Comparison of ENCODE assay signal across 8 cellular contexts in genomic region chr22:38707346-38707745, GRCh38. TPM values are rescaled to one million over a fixed set of nuclear protein-coding genes. Genes with fewer than 3 reads are reported as not detected.
DNase-seq lines count a peak whose midpoint lies in the region; TF ChIP-seq lines count a peak whose summit lies in the region.

No MANE protein-coding gene starts in this region.

- H3K4me3 ChIP-seq in iPS-18a (ENCODE audit: low read length) (peak overlapping the region; percentile 95), thyroid gland (replicated peaks in 1 of 3) (peak overlapping the region in 1 of 3 donors; percentile 96)

- H3K36me3 ChIP-seq in iPS-18a (ENCODE audit: control insufficient read depth, low read depth, low read length) (peaks cover 6% of the 10 kb centered on the region), thyroid gland (no peaks in the 10 kb centered on the region)

- no peaks in the 10 kb centered on the region for H3K9me3 Mint-ChIP-seq in activated T-cell treated with anti-CD3 and anti-CD28 coated beads, Interleukin-2, amount 50 U/mL, for 24 hours

- no peak overlapping the region for H3K9ac ChIP-seq in iPS-18a (ENCODE audit: low read length)

- TF ChIP-seq CTCF in VCaP (conservative IDR thresholded peaks at IDR 0.05) (no peak), thyroid gland (IDR thresholded peaks at IDR 0.05) (no peak)

- H3K9me3 ChIP-seq in iPS-18a (ENCODE audit: control insufficient read depth, low read depth, low read length) (no peaks in the 10 kb centered on the region), thyroid gland (no peaks in the 10 kb centered on the region)

- TF ChIP-seq POLR2A in thyroid gland (IDR thresholded peaks at IDR 0.05): no peak

- no peaks in the 10 kb centered on the region for H3K27me3 ChIP-seq in iPS-18a (ENCODE audit: control insufficient read depth, insufficient read depth, low read length)
- no peaks in the 10 kb centered on the region for H3K27me3 ChIP-seq in thyroid gland

- peaks cover 57% of the 10 kb centered on the region for H3K36me3 Mint-ChIP-seq in activated T-cell treated with anti-CD3 and anti-CD28 coated beads, Interleukin-2, amount 50 U/mL, for 24 hours (ENCODE audit: low read depth)

- H3K4me1 ChIP-seq in iPS-18a (ENCODE audit: control insufficient read depth, low read depth, low read length) (peaks cover 32% of the 10 kb centered on the region), thyroid gland (peaks cover 13 to 25% of the 10 kb centered on the region in 2 donors)

- H3K4me1 Mint-ChIP-seq in activated T-cell treated with anti-CD3 and anti-CD28 coated beads, Interleukin-2, amount 50 U/mL, for 24 hours (ENCODE audit: low read depth): peaks cover 60% of the 10 kb centered on the region

- no peaks in the 10 kb centered on the region for H3K27me3 Mint-ChIP-seq in activated T-cell treated with anti-CD3 and anti-CD28 coated beads, Interleukin-2, amount 50 U/mL, for 24 hours

- intact Hi-C loops in thyroid gland (cut with DNase I): loop anchor here (5.0 kb wide), 1 partner anchor 45 kb away; no protein-coding TSS in a partner anchor

- H3K27ac ChIP-seq in VCaP (peak overlapping the region; percentile 90), iPS-18a (ENCODE audit: low read length) (no peak overlapping the region), thyroid gland (peak overlapping the region in 2 of 3 donors; percentile 93 to 97)

- H3K27ac Mint-ChIP-seq in activated T-cell treated with anti-CD3 and anti-CD28 coated beads, Interleukin-2, amount 50 U/mL, for 24 hours: peak overlapping the region; percentile 92

- 48 to 57% methylated on average over 2 of the region's 2 CpGs for WGBS in thyroid gland, 2 donors

- peak overlapping the region; percentile 93 for H3K4me3 Mint-ChIP-seq in activated T-cell treated with anti-CD3 and anti-CD28 coated beads, Interleukin-2, amount 50 U/mL, for 24 hours

- no peak for DNase-seq in activated T-cell treated with anti-CD3 and anti-CD28 coated beads, Interleukin-2, amount 50 U/mL, for 24 hours
- DNase-seq in activated T-cell treated with anti-CD3 and anti-CD28 coated beads, Interleukin-2, amount 50 U/mL, for 1 hour: no peak
- DNase-seq in thyroid gland (no peak), islet precursor cell (no peak), NCI-H1694 treated with DMSO at 0.1 percent for 48 hours (lab: John Stamatoyannopoulos, UW) (no peak), retina (no peak)

RNA-seq across cellular contexts. Expression of gene GTPBP1, which starts 1.6 kb away (rescaled TPM):
- total RNA-seq in thyroid gland: 100 to 1,000 TPM in 1 of 4 donors, 10 to 100 TPM in 3; 51.6 to 117 (median 69.6) TPM

RNA-seq across cellular contexts. Expression of gene JOSD1, which starts 6.6 kb away (rescaled TPM):
- total RNA-seq in thyroid gland: 10 to 100 TPM; 46.7 to 76.6 (median 62.2) TPM

RNA-seq across cellular contexts. Expression of gene TOMM22, which starts 25.6 kb away (rescaled TPM):
- total RNA-seq in thyroid gland: 10 to 100 TPM; 39.4 to 61.3 (median 45.8) TPM

RNA-seq across cellular contexts. Expression of gene SUN2, which starts 48.5 kb away (rescaled TPM):
- 100 to 1,000 TPM; 137 to 356 (median 153) TPM for total RNA-seq in thyroid gland

RNA-seq across cellular contexts. Expression of gene CBY1, which starts 50.9 kb away (rescaled TPM):
- total RNA-seq in thyroid gland: 10 to 100 TPM; 13.6 to 26.0 (median 23.0) TPM
